8 cellular contexts compared by ENCODE assay signal in genomic region chr17:48908853-48909394, GRCh38. TPM values are rescaled to one million over a fixed set of nuclear protein-coding genes. Genes with fewer than 3 reads are reported as not detected.
A peak's percentile ranks its signal among the peaks of the same experiment; 100 is the strongest.
DNase-seq lines count a peak whose midpoint lies in the region; ATAC-seq lines count a peak whose summit lies in the region.

No MANE protein-coding gene starts in this region.

- peak; percentile 37 for ATAC-seq in HG02571 (IDR thresholded peaks at IDR 0.05; ENCODE audit: unreplicated experiment)
- ATAC-seq in T-helper 17 cell = peak; percentile 37
- peak; percentile 71 to 81 for ATAC-seq in right cardiac atrium
- peak; percentile 47 for ATAC-seq in aorta (ENCODE audit: low FRiP score)

- peak; percentile 45 for DNase-seq in G401 (ENCODE audit: low spot score)
- peak; percentile 77 for DNase-seq in NCI-H1105 (lab: John Stamatoyannopoulos, UW)
- peak; percentile 50 to 84 (median 74) for DNase-seq in T-helper 17 cell
- peak; percentile 92 to 94 (median 92) for DNase-seq in right cardiac atrium
- peak; percentile 65 for DNase-seq in renal cortical epithelial cell (ENCODE audit: low read depth)
- DNase-seq in aorta = peak; percentile 87 to 94

- in situ Hi-C loops in G401 (cut with HindIII; ENCODE audit: low sequenced_read_pairs) = no loop called here

- H3K27me3 ChIP-seq in right cardiac atrium (ENCODE audit: control insufficient read depth, insufficient read depth) = no peaks in the 10 kb centered on the region
- H3K27me3 ChIP-seq in aorta (ENCODE audit: control insufficient read depth in 1 of 2, insufficient read depth in 2 of 2, low read length in 1 of 2) = no peaks in the 10 kb centered on the region

- 1% methylated on average over 36 of the region's 36 CpGs for WGBS in right cardiac atrium
- WGBS in aorta, 2 donors = 0 to 1% methylated on average over 35 to 36 of the region's 36 CpGs

- H3K4me3 Mint-ChIP-seq in T-helper 17 cell = peak overlapping the region; percentile 99

- peak overlapping the region; percentile 93 for H3K4me3 ChIP-seq in right cardiac atrium (ENCODE audit: low read length)
- H3K4me3 ChIP-seq in aorta (ENCODE audit: low read length in 2 of 2) = peak overlapping the region; percentile 71 to 98

- H3K9me3 ChIP-seq in T-helper 17 cell (ENCODE audit: control insufficient read depth, low read length, poor library complexity, severe bottlenecking) = no peaks in the 10 kb centered on the region
- no peaks in the 10 kb centered on the region for H3K9me3 ChIP-seq in right cardiac atrium (ENCODE audit: control insufficient read depth, low read length)
- H3K9me3 ChIP-seq in aorta (ENCODE audit: control insufficient read depth, low read length) = no peaks in the 10 kb centered on the region

- intact Hi-C loops in right cardiac atrium (cut with DNase I) (no loop called here), aorta (cut with DNase I) (loop anchor here (1.0 to 5.0 kb wide), 3 partner anchors 16 to 33 kb away; partner anchors contain the start of genes ATP5MC1 (in 1 of the 2) and SNF8 (in 1 of the 2))

- peaks cover 46% of the 10 kb centered on the region for H3K4me1 Mint-ChIP-seq in T-helper 17 cell

- peak overlapping the region; percentile 97 for H3K27ac Mint-ChIP-seq in T-helper 17 cell

- no peaks in the 10 kb centered on the region for H3K36me3 ChIP-seq in aorta (ENCODE audit: control insufficient read depth in 1 of 2, insufficient read depth in 2 of 2, low read length in 1 of 2)

- H3K4me1 ChIP-seq in right cardiac atrium (ENCODE audit: control insufficient read depth, insufficient read depth, low read length) (peaks cover 10% of the 10 kb centered on the region), aorta (ENCODE audit: control insufficient read depth in 1 of 2, insufficient read depth in 2 of 2, low read length in 2 of 2) (no peaks in the 10 kb centered on the region)

- H3K27ac ChIP-seq in angular gyrus (ENCODE audit: low read depth, low read length) = peak overlapping the region; percentile 78
- H3K27ac ChIP-seq in right cardiac atrium (ENCODE audit: low read length) = peak overlapping the region; percentile 90
- H3K27ac ChIP-seq in aorta (ENCODE audit: low read depth in 1 of 2, low read length in 2 of 2) = peak overlapping the region in 1 of 2 donors; percentile 33

- peaks cover 5% of the 10 kb centered on the region for H3K36me3 Mint-ChIP-seq in T-helper 17 cell (ENCODE audit: low read depth)

- H3K27me3 Mint-ChIP-seq in T-helper 17 cell = no peaks in the 10 kb centered on the region

RNA-seq across cellular contexts. Expression of gene UBE2Z, which starts 0.7 kb away (rescaled TPM):
- total RNA-seq in G401 (2014; rRNA removed; shearing (Covaris generic)) = 71.2 and 71.3 TPM in 2 replicates
- 10 to 100 TPM; 78.9 to 84.5 TPM for total RNA-seq in T-helper 17 cell
- total RNA-seq in right cardiac atrium = 10 to 100 TPM; 41.7 to 50.9 (median 43.0) TPM
- polyA plus RNA-seq in right cardiac atrium = 27.4 TPM
- 71.5 and 97.1 TPM in 2 replicates for total RNA-seq in renal cortical epithelial cell
- 10 to 100 TPM; 67.6 to 84.0 TPM for total RNA-seq in aorta
- 10 to 100 TPM; 29.8 to 54.7 TPM for polyA plus RNA-seq in aorta

RNA-seq across cellular contexts. Expression of gene ATP5MC1, which starts 16.3 kb away (rescaled TPM):
- total RNA-seq in G401 (2014; rRNA removed; shearing (Covaris generic)) = 62.0 and 83.3 TPM in 2 replicates
- total RNA-seq in T-helper 17 cell (10 to 100 TPM; 17.3 to 25.7 TPM), right cardiac atrium (100 to 1,000 TPM; 287 to 474 (median 393) TPM), renal cortical epithelial cell (32.4 and 55.9 TPM in 2 replicates), aorta (10 to 100 TPM; 30.4 to 42.6 TPM)
- polyA plus RNA-seq in right cardiac atrium (1,497 TPM), aorta (100 to 1,000 TPM; 133 to 250 TPM)

RNA-seq across cellular contexts. Expression of gene SNF8, which starts 35.7 kb away (rescaled TPM):
- 206 and 275 TPM in 2 replicates for total RNA-seq in G401 (2014; rRNA removed; shearing (Covaris generic))
- total RNA-seq in T-helper 17 cell (10 to 100 TPM; 53.8 to 70.6 TPM), right cardiac atrium (100 to 1,000 TPM in 2 of 4 donors, 10 to 100 TPM in 2; 83.7 to 120 (median 101) TPM), renal cortical epithelial cell (83.9 and 133 TPM in 2 replicates), aorta (10 to 100 TPM; 78.8 to 82.9 TPM)
- polyA plus RNA-seq in right cardiac atrium (124 TPM), aorta (100 to 1,000 TPM; 148 to 217 TPM)

RNA-seq across cellular contexts. Expression of gene GIP, which starts 59.5 kb away (rescaled TPM):
- 0.20 and 1.5 TPM in 2 replicates for total RNA-seq in G401 (2014; rRNA removed; shearing (Covaris generic))
- not detected for total RNA-seq in T-helper 17 cell
- not detected for total RNA-seq in right cardiac atrium
- polyA plus RNA-seq in right cardiac atrium = not detected
- not detected in 2 replicates for total RNA-seq in renal cortical epithelial cell
- total RNA-seq in aorta = not detected
- 1 to 10 TPM in 1 of 2 donors, not detected in 1; 3.3 TPM for polyA plus RNA-seq in aorta

Comparison
In these comparisons a context has a peak if more than half of its experiments do, and no peak if none do; other contexts are left out.
1. intact Hi-C loops: an anchor here in aorta (1.0 to 5.0 kb wide); none called in right cardiac atrium.